1 cellular context compared by ENCODE assay signal in genomic region chr11:79413258-79413657, GRCh38.
TF ChIP-seq lines count a peak whose summit lies in the region.

No MANE protein-coding gene starts in this region.

TF ChIP-seq in IMR-90, 13 proteins besides CTCF, POLR2A, EP300 and RAD21 (continued from another document):
- TF ChIP-seq ELK1 (IDR thresholded peaks at IDR 0.05; ENCODE audit: borderline replicate concordance, low read depth, low read length) = no peak
- TF ChIP-seq MXI1 (IDR thresholded peaks at IDR 0.05; ENCODE audit: borderline replicate concordance, low read depth, low read length) = no peak; the same call in 1 of the 2 replicates
- TF ChIP-seq MAFK (IDR thresholded peaks at IDR 0.05; ENCODE audit: low read depth, low read length) = peak; percentile 20; the same call in 1 of the 2 replicates
- TF ChIP-seq CHD1 (IDR thresholded peaks at IDR 0.05; ENCODE audit: low read depth, low read length) = no peak
